In the genomic region with DNA sequence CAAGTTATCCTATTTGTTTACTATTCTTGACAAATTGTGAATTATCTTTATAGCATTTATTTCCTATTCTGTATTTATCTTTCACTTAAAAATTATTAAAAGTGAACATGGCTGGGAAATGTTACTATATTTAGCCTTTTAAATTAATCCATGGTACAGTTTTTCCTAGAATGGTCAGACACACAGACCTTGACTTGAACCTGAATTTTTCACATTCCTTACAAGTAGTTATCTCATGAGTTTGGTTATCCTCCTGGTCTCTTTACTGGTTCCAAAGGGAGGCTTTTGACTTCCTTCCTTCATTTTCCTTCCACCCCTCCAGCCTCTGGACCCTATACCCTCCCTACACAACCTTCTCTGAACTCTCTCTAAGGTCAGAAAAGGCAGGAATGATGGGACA, we compare ENCODE assay signal across 22 cellular contexts.
"Had no signal": no experiment of that assay in that cellular context is flagged by ENCODE, and none has a peak within 500 bp of the region (broad histone marks: within the 10 kb centered on the region; RNA-seq: fewer than 3 reads in every experiment).

No MANE protein-coding gene starts in this region.

- H3K4me3 ChIP-seq: hepatocyte, left ventricle myocardium inferior, lung, mucosa of descending colon, ovary, spleen, suprapubic skin, thoracic aorta, tibial artery, upper lobe of right lung had no signal

- H3K27ac ChIP-seq: hepatocyte, left ventricle myocardium inferior, ovary, spleen, suprapubic skin, thoracic aorta, tibial artery, upper lobe of right lung had no signal

- H3K79me2 ChIP-seq: hepatocyte had no signal

- H3K36me3 ChIP-seq: left ventricle myocardium inferior, ovary, spleen, suprapubic skin, thoracic aorta, tibial artery, upper lobe of right lung had no signal

- H3K4me2 ChIP-seq: hepatocyte had no signal

- H3K27me3 ChIP-seq: hepatocyte, ovary, spleen, suprapubic skin, tibial artery, upper lobe of right lung had no signal

- DNase-seq: islet precursor cell; left ventricle myocardium inferior; mesendoderm; midbrain; mucosa of descending colon; naive thymus-derived CD4-positive, alpha-beta T cell; ovary; right cardiac atrium; small intestine; spleen; stimulated activated CD4-positive, alpha-beta T cell treated with anti-CD3 and anti-CD28 coated beads, Interleukin-4, amount 100 ng/mL, for 24 hours; stimulated activated naive CD4-positive, alpha-beta T cell; tibial artery; trophoblast cell; upper lobe of right lung had no signal

- ATAC-seq: mucosa of descending colon; naive thymus-derived CD4-positive, alpha-beta T cell; natural killer cell treated with Interleukin-12 subunit alpha and Interleukin-12 subunit beta and Interleukin-15 and Interleukin-18, amount 100 ng/mL, for 72 hours; right cardiac atrium; sciatic nerve; stimulated activated effector memory CD8-positive, alpha-beta T cell treated with anti-CD3 and anti-CD28 coated beads, Interleukin-12 subunit alpha, Interleukin-12 subunit beta, amount 100 ng/mL, for 72 hours; upper lobe of right lung had no signal

- H3K4me1 ChIP-seq: left ventricle myocardium inferior, spleen, suprapubic skin, tibial artery, upper lobe of right lung had no signal

- H2AFZ ChIP-seq: hepatocyte had no signal

- H3K9me3 ChIP-seq: left ventricle myocardium inferior, mucosa of descending colon, ovary, spleen, suprapubic skin, thoracic aorta, tibial artery, upper lobe of right lung had no signal
